20 cellular contexts compared by ENCODE assay signal in genomic region chr15:36880913-36881290, GRCh38.
A peak's percentile ranks its signal among the peaks of the same experiment; 100 is the strongest.
DNase-seq lines count a peak whose midpoint lies in the region; ATAC-seq and TF ChIP-seq lines count a peak whose summit lies in the region.
"Had no signal": no experiment of that assay in that cellular context is flagged by ENCODE, and none has a peak within 500 bp of the region (broad histone marks: within the 10 kb centered on the region; RNA-seq: fewer than 3 reads in every experiment).

No MANE protein-coding gene starts in this region.

- no peaks in the 10 kb centered on the region for H3K36me3 ChIP-seq in GM23338 (ENCODE audit: insufficient read depth)
- H3K36me3 ChIP-seq in colonic mucosa, result no peaks in the 10 kb centered on the region

- H3K4me2 ChIP-seq in GM23338, result peak overlapping the region; percentile 82
- H3K4me2 ChIP-seq: PC-9 had no signal

- H3K27me3 Mint-ChIP-seq in GM23338 (ENCODE audit: insufficient read depth, low read depth, poor library complexity) (peaks cover 89% of the 10 kb centered on the region), brain (peaks cover 52% of the 10 kb centered on the region), osteocyte (ENCODE audit: unreplicated experiment) (peaks cover 93% of the 10 kb centered on the region)

- H3K4me1 ChIP-seq in GM23338 (ENCODE audit: insufficient read depth), result peaks cover 78% of the 10 kb centered on the region
- H3K4me1 ChIP-seq in colonic mucosa, result no peaks in the 10 kb centered on the region

- in situ Hi-C loops in KBM-7 (cut with MboI; ENCODE audit: low pct_unique_long_range_greater_than_20kb, low sequenced_read_pairs), result loop anchor here (25.0 kb wide), 1 partner anchor 231 kb away; the partner anchor contains the start of gene MEIS2

- intact Hi-C loops in colonic mucosa (cut with DNase I), result loop anchor here (10.0 kb wide), 1 partner anchor 1004 kb away; no protein-coding TSS in a partner anchor

- DNase-seq in GM23338 (ENCODE audit: low spot score), result no peak
- no peak for DNase-seq in osteocyte (ENCODE audit: extremely low spot score, unreplicated experiment)
- no peak for DNase-seq in KBM-7
- no peak for DNase-seq in activated effector memory CD4-positive, alpha-beta T cell treated with Interleukin-2 at 50 U/mL for 16 hours
- DNase-seq in colonic mucosa, result no peak
- DNase-seq: COR-L47, HCEC 1CT, MM.1S, NCI-H1105, NCI-H1694 treated with DMSO at 0.1 percent for 48 hours, NCI-H446 treated with DMSO at 0.1 percent for 48 hours, NCI-H774, PC-9 had no signal

- no peak overlapping the region for H3K27ac ChIP-seq in GM23338 (ENCODE audit: low read depth)
- H3K27ac ChIP-seq in colonic mucosa, result no peak overlapping the region
- H3K27ac ChIP-seq: C4-2B, HL-60, PC-9 had no signal

- H3K9me3 Mint-ChIP-seq in GM23338 (no peaks in the 10 kb centered on the region), brain (peaks cover 0 to 7% (median 2%) of the 10 kb centered on the region in 5 experiments), osteocyte (ENCODE audit: unreplicated experiment) (no peaks in the 10 kb centered on the region)

- peaks cover 34% of the 10 kb centered on the region; the same call in 1 of the 2 replicates for H3F3A ChIP-seq in GM23338 (replicated peaks; ENCODE audit: low read depth)

- ATAC-seq in GM23338, result no peak
- ATAC-seq in HG02610 (IDR thresholded peaks at IDR 0.05; ENCODE audit: unreplicated experiment), result no peak
- ATAC-seq: GM12878, HepG2 had no signal

- no peaks in the 10 kb centered on the region for H3K36me3 Mint-ChIP-seq in GM23338 (ENCODE audit: low read depth)
- H3K36me3 Mint-ChIP-seq in brain, result no peaks in the 10 kb centered on the region
- peaks cover 5% of the 10 kb centered on the region for H3K36me3 Mint-ChIP-seq in osteocyte (ENCODE audit: unreplicated experiment)

- H2AFZ ChIP-seq in GM23338, result no peak overlapping the region
- H2AFZ ChIP-seq: PC-9 had no signal

- no peaks in the 10 kb centered on the region for H3K79me2 ChIP-seq in GM23338 (replicated peaks; ENCODE audit: insufficient read depth)

- H3K9me2 ChIP-seq in GM23338 (ENCODE audit: insufficient read depth), result no peaks in the 10 kb centered on the region

- H3K4me3 ChIP-seq in GM23338 (peak overlapping the region; percentile 62), iPS-18c (ENCODE audit: insufficient read depth, low read depth, low read length) (peak overlapping the region; percentile 47; the same call in 1 of the 2 replicates), colonic mucosa (no peak overlapping the region)
- H3K4me3 ChIP-seq: GM12878, PC-9 had no signal

- H3K27me3 ChIP-seq in GM23338 (ENCODE audit: insufficient read depth) (peaks cover 100% of the 10 kb centered on the region), colonic mucosa (peaks cover 67% of the 10 kb centered on the region)

- peaks cover 68% of the 10 kb centered on the region for H3K4me1 Mint-ChIP-seq in GM23338
- peaks cover 91% of the 10 kb centered on the region for H3K4me1 Mint-ChIP-seq in brain
- H3K4me1 Mint-ChIP-seq in osteocyte (ENCODE audit: unreplicated experiment), result peaks cover 53% of the 10 kb centered on the region

- H3K27ac Mint-ChIP-seq in GM23338, result no peak overlapping the region
- H3K27ac Mint-ChIP-seq in brain, result peak overlapping the region in 1 of 5 experiments; percentile 24
- H3K27ac Mint-ChIP-seq in osteocyte (ENCODE audit: unreplicated experiment), result no peak overlapping the region

- TF ChIP-seq CTCF in GM23338 (conservative IDR thresholded peaks at IDR 0.05; ENCODE audit: low read depth in 2 of 2) (no peak), brain (conservative IDR thresholded peaks at IDR 0.05) (no peak), osteocyte (IDR thresholded peaks at IDR 0.05) (no peak), colonic mucosa (IDR thresholded peaks at IDR 0.05) (no peak)

- peaks cover 18% of the 10 kb centered on the region; the same call in 1 of the 2 replicates for H4K20me1 ChIP-seq in GM23338 (replicated peaks; ENCODE audit: insufficient read depth)

- no peaks in the 10 kb centered on the region for H3K9me3 ChIP-seq in iPS-18c (ENCODE audit: control insufficient read depth, insufficient read depth, low read length)
- H3K9me3 ChIP-seq in colonic mucosa, result no peaks in the 10 kb centered on the region

- peak overlapping the region; percentile 75 for H3K4me3 Mint-ChIP-seq in GM23338
- peak overlapping the region in 3 of 5 experiments; percentile 43 to 75 (median 74) for H3K4me3 Mint-ChIP-seq in brain
- H3K4me3 Mint-ChIP-seq in osteocyte (ENCODE audit: unreplicated experiment), result peak overlapping the region; percentile 59

- no peak overlapping the region for H3K9ac ChIP-seq in colonic mucosa (ENCODE audit: low read depth in 2 of 2, low read length in 2 of 2)

TF ChIP-seq in GM23338, 12 proteins besides CTCF, POLR2A, EP300 and RAD21:
- no peak for TF ChIP-seq ETS1 (IDR thresholded peaks at IDR 0.05)
- peak; percentile 39 for TF ChIP-seq EZH2 (IDR thresholded peaks at IDR 0.05; ENCODE audit: low read depth, unreplicated experiment)
